In the genomic region with DNA sequence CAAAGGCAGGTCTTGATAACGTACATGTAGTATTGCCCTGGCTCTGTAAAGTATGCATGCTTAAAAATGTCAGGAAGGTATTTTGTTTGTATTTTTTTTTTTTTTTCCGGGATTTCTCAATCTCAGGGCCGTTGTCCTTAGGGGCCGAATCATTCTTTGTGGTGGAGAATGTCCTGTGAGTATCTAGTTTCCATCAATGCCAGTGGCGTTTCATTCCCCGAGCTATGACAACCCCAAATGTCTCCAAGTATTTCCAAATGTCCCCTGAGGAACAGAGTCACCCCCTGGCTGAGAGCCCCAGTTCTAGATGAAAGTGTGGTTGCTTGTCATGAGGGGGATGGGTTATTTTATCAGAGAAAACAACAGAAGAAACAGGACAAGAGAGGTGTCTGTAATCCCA, we compare ENCODE assay signal across 19 cellular contexts.
A peak's percentile ranks its signal among the peaks of the same experiment; 100 is the strongest.
DNase-seq lines count a peak whose midpoint lies in the region; ATAC-seq and TF ChIP-seq lines count a peak whose summit lies in the region.
"Had no signal": no experiment of that assay in that cellular context is flagged by ENCODE, and none has a peak within 500 bp of the region (broad histone marks: within the 10 kb centered on the region; RNA-seq: fewer than 3 reads in every experiment).

No MANE protein-coding gene starts in this region.

- H3K9me3 Mint-ChIP-seq in CD14-positive monocyte, result peaks cover 0 to 2% (median 0%) of the 10 kb centered on the region in 7 donors
- H3K9me3 Mint-ChIP-seq: activated CD4-positive, alpha-beta T cell treated with anti-CD3 and anti-CD28 coated beads, Interleukin-2, amount 10 ng/mL, durations not matched to agents 24 days and 14 days; natural killer cell had no signal

- no peaks in the 10 kb centered on the region for H3K27me3 ChIP-seq in BLaER1
- H3K27me3 ChIP-seq: adrenal gland, esophagus squamous epithelium, Peyer's patch, upper lobe of left lung had no signal

- H3K4me3 Mint-ChIP-seq in CD14-positive monocyte, result no peak overlapping the region
- H3K4me3 Mint-ChIP-seq: activated CD4-positive, alpha-beta T cell treated with anti-CD3 and anti-CD28 coated beads, Interleukin-2, amount 10 ng/mL, durations not matched to agents 24 days and 14 days; natural killer cell had no signal

- peaks cover 0 to 7% (median 6%) of the 10 kb centered on the region in 3 donors for H3K27me3 Mint-ChIP-seq in CD14-positive monocyte (ENCODE audit: low read depth in 3 of 3)

- TF ChIP-seq CTCF in epithelial cell of proximal tubule (conservative IDR thresholded peaks at IDR 0.05; ENCODE audit: low read depth, low read length) (no peak), CD14-positive monocyte (IDR thresholded peaks at IDR 0.05) (no peak)

- H3K4me3 ChIP-seq in BLaER1, result no peak overlapping the region
- no peak overlapping the region for H3K4me3 ChIP-seq in epithelial cell of proximal tubule (ENCODE audit: low read depth, low read length)
- H3K4me3 ChIP-seq: adrenal gland, esophagus squamous epithelium, Peyer's patch, upper lobe of left lung had no signal

- peaks cover 52% of the 10 kb centered on the region for H3K4me1 ChIP-seq in BLaER1

- no peaks in the 10 kb centered on the region for H3K36me3 ChIP-seq in BLaER1
- H3K36me3 ChIP-seq: adrenal gland, esophagus squamous epithelium, Peyer's patch, upper lobe of left lung had no signal

- peak overlapping the region; percentile 24 for H3K27ac ChIP-seq in BLaER1
- H3K27ac ChIP-seq: adrenal gland, esophagus squamous epithelium, Peyer's patch, upper lobe of left lung had no signal

- peaks cover 1% of the 10 kb centered on the region for H3K4me1 Mint-ChIP-seq in CD14-positive monocyte

- no peaks in the 10 kb centered on the region for H4K20me1 ChIP-seq in BLaER1

- no peaks in the 10 kb centered on the region for H3K36me3 Mint-ChIP-seq in CD14-positive monocyte
- H3K36me3 Mint-ChIP-seq: natural killer cell had no signal

- ATAC-seq in HG03095 (IDR thresholded peaks at IDR 0.05; ENCODE audit: unreplicated experiment), result no peak
- ATAC-seq: natural killer cell had no signal

- H3K9ac ChIP-seq in BLaER1, result no peak overlapping the region

- no peaks in the 10 kb centered on the region for H3K9me3 ChIP-seq in BLaER1
- H3K9me3 ChIP-seq: adrenal gland, esophagus squamous epithelium, Peyer's patch, upper lobe of left lung had no signal

- peak overlapping the region in 1 of 7 donors; percentile 10 for H3K27ac Mint-ChIP-seq in CD14-positive monocyte
- H3K27ac Mint-ChIP-seq: activated CD4-positive, alpha-beta T cell treated with anti-CD3 and anti-CD28 coated beads, Interleukin-2, amount 10 ng/mL, durations not matched to agents 24 days and 14 days; natural killer cell had no signal

- DNase-seq in LHCN-M2 (ENCODE audit: low read depth) (peak; percentile 51), epithelial cell of proximal tubule (ENCODE audit: low read depth) (peak; percentile 9), posterior vena cava (ENCODE audit: low spot score) (peak; percentile 45), NCI-H187 treated with DMSO at 0.1 percent for 48 hours (lab: John Stamatoyannopoulos, UW) (no peak), NCI-H2107 treated with DMSO at 0.1 percent for 48 hours (lab: John Stamatoyannopoulos, UW; ENCODE audit: unreplicated experiment) (no peak), CD14-positive monocyte (ENCODE audit: low spot score) (no peak)
- DNase-seq: activated CD4-positive, alpha-beta T cell treated with anti-CD3 and anti-CD28 coated beads, Interleukin-2, amount 10 ng/mL, durations not matched to agents 24 days and 14 days; activated CD8-positive, alpha-beta memory T cell treated with anti-CD3 and anti-CD28 coated beads, Interleukin-2, amount 50 U/mL, for 4 hours; activated effector memory CD4-positive, alpha-beta T cell treated with Interleukin-2 at 50 U/mL for 16 hours; COR-L47; esophagus squamous epithelium; natural killer cell; NCI-H2171 treated with DMSO at 0.1 percent for 48 hours; stimulated activated naive CD4-positive, alpha-beta T cell treated with Interleukin-2 at 50 U/mL for 16 hours; upper lobe of left lung had no signal

- peak overlapping the region; percentile 74 for H3K4me2 ChIP-seq in BLaER1

- intact Hi-C loops in posterior vena cava (cut with DNase I), result no loop called here
- intact Hi-C loops in CD14-positive monocyte (cut with micrococcal nuclease), result no loop called here

Comparison
In these comparisons a context has a peak if more than half of its experiments do, and no peak if none do; other contexts are left out.
1. DNase-seq: peak in LHCN-M2 (single experiment), epithelial cell of proximal tubule (single experiment) and posterior vena cava (single experiment); none in NCI-H187 treated with DMSO at 0.1 percent for 48 hours (single experiment), NCI-H2107 treated with DMSO at 0.1 percent for 48 hours (single experiment) and CD14-positive monocyte (single experiment).